In the genomic region with DNA sequence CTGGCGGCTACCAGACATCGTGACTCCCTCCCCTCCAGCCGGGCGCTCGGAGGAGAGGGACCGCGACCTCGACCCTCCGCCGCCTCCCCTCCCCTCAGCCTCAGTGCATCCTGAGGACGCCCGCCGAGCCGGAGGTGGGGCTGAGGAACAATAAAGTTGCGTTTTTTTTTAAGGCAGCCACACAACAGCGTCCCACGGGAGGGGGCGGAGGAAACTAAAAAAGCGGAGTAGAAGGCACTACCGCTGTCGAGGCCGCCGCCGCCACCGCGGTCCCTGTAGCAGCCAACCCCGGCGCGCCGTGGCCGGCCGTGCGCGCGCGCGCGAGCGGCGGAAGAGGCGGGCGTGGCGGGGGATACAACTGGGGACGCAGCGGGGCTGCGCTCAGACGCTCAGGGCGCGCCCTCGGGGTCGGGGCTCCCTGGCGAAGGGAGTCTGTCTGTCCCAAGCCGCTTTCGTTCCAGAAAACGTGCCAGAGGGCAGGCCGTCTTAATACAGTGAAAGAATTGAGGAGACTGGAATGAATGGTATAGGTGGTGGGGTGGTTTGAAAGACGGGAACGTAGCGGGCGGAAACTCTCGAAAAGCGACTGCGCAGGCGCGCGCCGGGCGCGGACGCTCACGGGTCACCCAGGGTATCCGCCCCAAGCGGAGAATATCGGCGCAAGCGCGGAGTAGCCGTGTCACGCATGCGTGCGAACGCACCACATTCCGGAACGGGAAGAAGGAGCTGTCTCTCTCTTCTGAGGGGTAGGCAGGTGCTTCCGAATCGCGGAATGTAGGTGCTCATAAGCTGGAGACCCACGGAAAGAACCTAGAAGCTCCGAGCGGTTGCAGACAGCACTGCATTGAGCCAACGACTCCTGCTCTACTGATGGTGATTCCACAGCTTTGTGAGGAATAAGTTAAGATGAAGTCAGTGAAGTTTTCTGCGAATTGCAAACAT, we compare ENCODE assay signal across 8 cellular contexts. TPM values are rescaled to one million over a fixed set of nuclear protein-coding genes. Genes with fewer than 3 reads are reported as not detected.
DNase-seq lines count a peak whose midpoint lies in the region; TF ChIP-seq lines count a peak whose summit lies in the region.

A gene (minus strand): TSS at position 326 of the 942 bp plus-strand sequence. CDS start 308 bp downstream, at position 18.

- no peaks in the 10 kb centered on the region for H3K36me3 ChIP-seq in GM06990 (ENCODE audit: control insufficient read depth, insufficient read depth, low read length)
- H3K36me3 ChIP-seq in SK-N-MC (ENCODE audit: insufficient read depth, low read length), result no peaks in the 10 kb centered on the region
- H3K36me3 ChIP-seq in suprapubic skin, result no peaks in the 10 kb centered on the region

- DNase-seq in GM06990 (ENCODE audit: extremely low read depth, insufficient read length) (peak; percentile 99), HFFc6 (peak; percentile 90), NB4 (ENCODE audit: low read depth) (peak; percentile 95), SK-N-MC (ENCODE audit: low read depth, low spot score) (peak; percentile 80), germinal center (ENCODE audit: low spot score) (peak; percentile 96), nucleus accumbens (lab: John Stamatoyannopoulos, UW) (peak; percentile 25 to 99 (median 93)), suprapubic skin (ENCODE audit: low spot score in 2 of 2) (peak; percentile 97 to 98)
- DNase-seq in activated naive CD4-positive, alpha-beta T cell treated with anti-CD3 and anti-CD28 coated beads, Interleukin-2, amount 10 ng/mL, durations not matched to agents 7 days and 5 days, result peak; percentile 98

- H3K27ac Mint-ChIP-seq in HFFc6, result peak within 1 kb of the TSS; percentile 96
- peak within 1 kb of the TSS; percentile 96 for H3K27ac Mint-ChIP-seq in activated naive CD4-positive, alpha-beta T cell treated with anti-CD3 and anti-CD28 coated beads, Interleukin-2, amount 10 ng/mL, durations not matched to agents 7 days and 5 days

- H3K4me3 ChIP-seq in GM06990 (replicated peaks; ENCODE audit: low read depth, low read length) (peak within 1 kb of the TSS; percentile 77), NB4 (ENCODE audit: low read depth, low read length) (peak within 1 kb of the TSS; percentile 96), SK-N-MC (peak within 1 kb of the TSS; percentile 99), suprapubic skin (peak within 1 kb of the TSS; percentile 87)

- H3K27me3 ChIP-seq in GM06990 (replicated peaks; ENCODE audit: control insufficient read depth, insufficient read depth, low read length) (no peaks in the 10 kb centered on the region), suprapubic skin (no peaks in the 10 kb centered on the region)

- peaks cover 3% of the 10 kb centered on the region for H3K27me3 Mint-ChIP-seq in HFFc6 (ENCODE audit: insufficient read depth)
- H3K27me3 Mint-ChIP-seq in activated naive CD4-positive, alpha-beta T cell treated with anti-CD3 and anti-CD28 coated beads, Interleukin-2, amount 10 ng/mL, durations not matched to agents 7 days and 5 days, result no peaks in the 10 kb centered on the region

- H3K9ac ChIP-seq in SK-N-MC (ENCODE audit: insufficient read length), result peak within 1 kb of the TSS; percentile 96

- CTCF ChIA-PET in activated naive CD4-positive, alpha-beta T cell treated with anti-CD3 and anti-CD28 coated beads, Interleukin-2, amount 10 ng/mL, durations not matched to agents 7 days and 5 days (lab: Charles Lee), result interaction anchor here (0.6 to 1.2 kb wide), 2 partner anchors 73 to 88 kb away, joined by 3 to 5 read pairs; no protein-coding TSS in a partner anchor

- H3K4me3 Mint-ChIP-seq in HFFc6, result peak within 1 kb of the TSS; percentile 99
- H3K4me3 Mint-ChIP-seq in activated naive CD4-positive, alpha-beta T cell treated with anti-CD3 and anti-CD28 coated beads, Interleukin-2, amount 10 ng/mL, durations not matched to agents 7 days and 5 days, result peak within 1 kb of the TSS; percentile 97

- no peaks in the 10 kb centered on the region for H3K9me3 Mint-ChIP-seq in HFFc6
- no peaks in the 10 kb centered on the region for H3K9me3 Mint-ChIP-seq in activated naive CD4-positive, alpha-beta T cell treated with anti-CD3 and anti-CD28 coated beads, Interleukin-2, amount 10 ng/mL, durations not matched to agents 7 days and 5 days

- no peaks in the 10 kb centered on the region for H3K36me3 Mint-ChIP-seq in HFFc6 (ENCODE audit: low read depth)
- H3K36me3 Mint-ChIP-seq in activated naive CD4-positive, alpha-beta T cell treated with anti-CD3 and anti-CD28 coated beads, Interleukin-2, amount 10 ng/mL, durations not matched to agents 7 days and 5 days, result peaks cover 9% of the 10 kb centered on the region

- under 1% methylated on average over 61 of the region's 92 CpGs for WGBS in suprapubic skin

- H3K4me1 ChIP-seq in suprapubic skin, result peaks cover 36% of the 10 kb centered on the region

- TF ChIP-seq POLR2A in NB4 (IDR thresholded peaks at IDR 0.05; ENCODE audit: extremely low read depth, insufficient read length) (peak; percentile 87), suprapubic skin (IDR thresholded peaks at IDR 0.05) (peak; percentile 35 to 78)

- H3K27ac ChIP-seq in SK-N-MC, result peak within 1 kb of the TSS; percentile 95
- H3K27ac ChIP-seq in suprapubic skin, result peak within 1 kb of the TSS; percentile 98

- H3K9me3 ChIP-seq in SK-N-MC (ENCODE audit: low read depth, low read length), result no peaks in the 10 kb centered on the region
- no peaks in the 10 kb centered on the region for H3K9me3 ChIP-seq in suprapubic skin

- no peak for TF ChIP-seq CTCF in GM06990 (IDR thresholded peaks at IDR 0.05; ENCODE audit: insufficient read depth, low read length, poor library complexity, severe bottlenecking)
- TF ChIP-seq CTCF in HFFc6 (IDR thresholded peaks at IDR 0.05), result peak; percentile 39
- no peak for TF ChIP-seq CTCF in NB4 (IDR thresholded peaks at IDR 0.05; ENCODE audit: low read depth, low read length)
- no peak for TF ChIP-seq CTCF in suprapubic skin (IDR thresholded peaks at IDR 0.05)

- peaks cover 32% of the 10 kb centered on the region for H3K4me1 Mint-ChIP-seq in HFFc6 (ENCODE audit: low read depth)
- H3K4me1 Mint-ChIP-seq in activated naive CD4-positive, alpha-beta T cell treated with anti-CD3 and anti-CD28 coated beads, Interleukin-2, amount 10 ng/mL, durations not matched to agents 7 days and 5 days, result peaks cover 41% of the 10 kb centered on the region

- no peak for TF ChIP-seq EP300 in suprapubic skin (IDR thresholded peaks at IDR 0.05)

RNA-seq across cellular contexts. Expression of the gene that starts here (rescaled TPM):
- 10 to 100 TPM; 27.8 to 33.0 (median 30.1) TPM for total RNA-seq in HFFc6 (2021; fragmentation: NEBNext Ultra II Directional; extraction: Animal tissue kit (Norgen Biotek cat#: 25700))
- 10 to 100 TPM; 33.2 to 84.1 (median 52.3) TPM for total RNA-seq in suprapubic skin

Comparison
In these comparisons a context has a peak if more than half of its experiments do, and no peak if none do; other contexts are left out.
1. Peak in every context shown above with its lines: DNase-seq, H3K4me3 ChIP-seq and H3K27ac ChIP-seq.